26 cellular contexts compared by ENCODE assay signal in the genomic region with DNA sequence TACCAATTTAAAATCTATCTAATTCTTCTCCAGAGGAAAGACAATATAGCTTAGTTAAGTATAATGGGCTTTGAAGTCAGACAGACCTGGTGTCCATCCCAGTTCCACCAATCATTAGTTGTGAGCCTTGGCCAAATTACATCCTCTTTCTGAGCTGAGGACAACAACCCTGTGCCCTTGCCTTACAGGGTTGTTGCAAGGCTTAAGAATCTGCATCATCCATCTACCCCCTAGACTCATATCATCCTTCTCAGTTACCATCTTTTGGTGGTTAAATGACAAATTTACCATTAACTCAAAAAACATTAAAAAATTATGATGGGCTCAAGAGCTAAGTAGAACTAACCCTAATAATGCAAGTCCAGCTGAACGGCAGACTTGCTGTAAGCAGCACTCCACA.
"Had no signal": no experiment of that assay in that cellular context is flagged by ENCODE, and none has a peak within 500 bp of the region (broad histone marks: within the 10 kb centered on the region; RNA-seq: fewer than 3 reads in every experiment).

No MANE protein-coding gene starts in this region.

- H3K27ac Mint-ChIP-seq: activated naive CD4-positive, alpha-beta T cell treated with anti-CD3 and anti-CD28 coated beads for 36 hours; activated naive CD8-positive, alpha-beta T cell treated with anti-CD3 and anti-CD28 coated beads for 36 hours; brain; natural killer cell treated with Interleukin-12 subunit alpha and Interleukin-12 subunit beta and Interleukin-15 and Interleukin-18, amount 100 ng/mL, for 72 hours had no signal

- H3K27me3 Mint-ChIP-seq: activated naive CD8-positive, alpha-beta T cell treated with anti-CD3 and anti-CD28 coated beads for 36 hours; brain; natural killer cell treated with Interleukin-12 subunit alpha and Interleukin-12 subunit beta and Interleukin-15 and Interleukin-18, amount 100 ng/mL, for 72 hours had no signal

- H3K27me3 ChIP-seq: adrenal gland, ascending aorta, cardiac muscle cell, colonic mucosa, right atrium auricular region had no signal

- H3K27ac ChIP-seq: adrenal gland, ascending aorta, cardiac muscle cell, colonic mucosa, right atrium auricular region, thoracic aorta had no signal

- H3K9me3 Mint-ChIP-seq: activated naive CD4-positive, alpha-beta T cell treated with anti-CD3 and anti-CD28 coated beads for 36 hours; natural killer cell treated with Interleukin-12 subunit alpha and Interleukin-12 subunit beta and Interleukin-15 and Interleukin-18, amount 100 ng/mL, for 72 hours had no signal

- H3K4me3 ChIP-seq: adrenal gland, ascending aorta, cardiac muscle cell, colonic mucosa, right atrium auricular region, thoracic aorta had no signal

- H3K36me3 ChIP-seq: adrenal gland, ascending aorta, cardiac muscle cell, colonic mucosa, right atrium auricular region, thoracic aorta had no signal

- H3K9me3 ChIP-seq: adrenal gland, colonic mucosa, thoracic aorta had no signal

- DNase-seq: activated CD4-positive, alpha-beta T cell treated with anti-CD3 and anti-CD28 coated beads for 48 hours; activated CD4-positive, alpha-beta T cell treated with anti-CD3 and anti-CD28 coated beads, Interleukin-2, amount 50 U/mL, for 48 hours; activated CD4-positive, CD25-positive, alpha-beta regulatory T cell; activated CD8-positive, alpha-beta memory T cell treated with anti-CD3 and anti-CD28 coated beads, Interleukin-2, amount 50 U/mL, for 48 hours; activated effector memory CD4-positive, alpha-beta T cell treated with anti-CD3 and anti-CD28 coated beads, Interleukin-2, amount 50 U/mL, for 16 hours; activated naive CD4-positive, alpha-beta T cell treated with anti-CD3 and anti-CD28 coated beads for 36 hours; activated naive CD8-positive, alpha-beta T cell treated with anti-CD3 and anti-CD28 coated beads for 36 hours; adrenal gland; cerebellar nuclear complex; colonic mucosa; effector CD8-positive, alpha-beta T cell; erythroblast; head of caudate nucleus; hippocampal formation; left cardiac atrium; left ventricle myocardium superior; stimulated activated CD4-positive, alpha-beta T cell treated with anti-CD3 and anti-CD28 coated beads, Interleukin-15, amount 100 ng/mL, for 24 hours; stimulated activated naive CD4-positive, alpha-beta T cell treated with Interleukin-2 at 50 U/mL for 16 hours; T-helper 1 cell; trophoblast cell had no signal

- H3K4me3 Mint-ChIP-seq: activated naive CD4-positive, alpha-beta T cell treated with anti-CD3 and anti-CD28 coated beads for 36 hours; activated naive CD8-positive, alpha-beta T cell treated with anti-CD3 and anti-CD28 coated beads for 36 hours; brain; natural killer cell treated with Interleukin-12 subunit alpha and Interleukin-12 subunit beta and Interleukin-15 and Interleukin-18, amount 100 ng/mL, for 72 hours had no signal

- ATAC-seq: left cardiac atrium; left ventricle myocardium superior; natural killer cell treated with Interleukin-12 subunit alpha and Interleukin-12 subunit beta and Interleukin-15 and Interleukin-18, amount 100 ng/mL, for 72 hours had no signal

- H3K4me1 ChIP-seq: ascending aorta, colonic mucosa had no signal

- H3K36me3 Mint-ChIP-seq: natural killer cell treated with Interleukin-12 subunit alpha and Interleukin-12 subunit beta and Interleukin-15 and Interleukin-18, amount 100 ng/mL, for 72 hours had no signal
